In genomic region chr17:35808962-35809854, GRCh38 we compare ENCODE assay signal across 8 cellular contexts. TPM values are rescaled to one million over a fixed set of nuclear protein-coding genes. Genes with fewer than 3 reads are reported as not detected.
A peak's percentile ranks its signal among the peaks of the same experiment; 100 is the strongest.
DNase-seq lines count a peak whose midpoint lies in the region; ATAC-seq and TF ChIP-seq lines count a peak whose summit lies in the region.

Gene TAF15 (plus strand): TSS chr17:35809484. CDS start chr17:35809570, 86 bp downstream.

- H3K36me3 ChIP-seq in kidney epithelial cell (ENCODE audit: control insufficient read depth, insufficient read depth, low read length) = no peaks in the 10 kb centered on the region

- peak; percentile 92 for ATAC-seq in HG03432 (IDR thresholded peaks at IDR 0.05; ENCODE audit: unreplicated experiment)

- TF ChIP-seq CTCF in kidney epithelial cell (IDR thresholded peaks at IDR 0.05; ENCODE audit: insufficient read depth, low read length, poor library complexity, severe bottlenecking) = peak; percentile 88

- DNase-seq in Ammon's horn (ENCODE audit: low spot score) = peak; percentile 99
- peak; percentile 98 for DNase-seq in NCI-H460 (ENCODE audit: extremely low read depth, low read depth)
- DNase-seq in activated CD4-positive, alpha-beta T cell treated with anti-CD3 and anti-CD28 coated beads for 1 hour = peak; percentile 92
- peak; percentile 97 for DNase-seq in cerebellum (ENCODE audit: low spot score)
- DNase-seq in kidney epithelial cell (ENCODE audit: low read depth) = peak; percentile 86
- peak; percentile 93 to 94 for DNase-seq in stimulated activated CD4-positive, alpha-beta T cell treated with anti-CD3 and anti-CD28 coated beads, Interleukin-15, amount 100 ng/mL, for 48 hours (ENCODE audit: low read depth in 2 of 2)

- H3K27me3 ChIP-seq in kidney epithelial cell (ENCODE audit: control insufficient read depth, insufficient read depth, low read length) = no peaks in the 10 kb centered on the region

- peak; percentile 99 for TF ChIP-seq POLR2A in GM19099 (IDR thresholded peaks at IDR 0.05; ENCODE audit: extremely low read depth, insufficient read length, low read depth)

- peak within 1 kb of the TSS; percentile 64 for H3K4me3 ChIP-seq in kidney epithelial cell (ENCODE audit: low read depth, low read length)

RNA-seq across cellular contexts. Expression of gene TAF15, which starts in this region (rescaled TPM):
- 41.0 and 48.8 TPM in 2 replicates for total RNA-seq in NCI-H460 (2014; rRNA removed; shearing (Covaris generic))
- polyA plus RNA-seq in NCI-H460 (2014; cell fraction: nucleus; rRNA removed) = 16.1 and 93.7 TPM in 2 replicates
- total RNA-seq in cerebellum = 131 TPM
- 21.2 and 36.1 TPM in 2 replicates for total RNA-seq in kidney epithelial cell

Comparison
In these comparisons a context has a peak if more than half of its experiments do, and no peak if none do; other contexts are left out.
1. Peak in every context shown above with its lines: DNase-seq, ATAC-seq and H3K4me3 ChIP-seq.